8 cellular contexts compared by ENCODE assay signal in genomic region chr4:70687347-70687746, GRCh38. TPM values are rescaled to one million over a fixed set of nuclear protein-coding genes. Genes with fewer than 3 reads are reported as not detected.
DNase-seq lines count a peak whose midpoint lies in the region; ATAC-seq and TF ChIP-seq lines count a peak whose summit lies in the region.
"Not testable (repeated sequence)": the region's sequence is repeated elsewhere in the genome, so short reads cannot be mapped to it uniquely, and the experiment has no call there.

No MANE protein-coding gene starts in this region.

- DNase-seq in CD8-positive, alpha-beta memory T cell: peak in 2 of 5 donors; percentile 3 to 53
- peak; percentile 53 for DNase-seq in Karpas-422
- DNase-seq in WTC11 (ENCODE audit: low spot score); astrocyte of the spinal cord (ENCODE audit: low read depth, low spot score); fibroblast of lung (ENCODE audit: low read depth in 2 of 2); progenitor cell of endocrine pancreas (ENCODE audit: low spot score, unreplicated experiment); thoracic aorta (ENCODE audit: low spot score): not testable (repeated sequence)
- peak in 2 of 3 donors; percentile 22 to 50 for DNase-seq in right lobe of liver

- H3K27ac ChIP-seq in CD8-positive, alpha-beta memory T cell (ENCODE audit: low read depth, low read length): peak overlapping the region; percentile 86
- H3K27ac ChIP-seq in Karpas-422 (ENCODE audit: low read length): peak overlapping the region; percentile 88
- peak overlapping the region; percentile 86 for H3K27ac ChIP-seq in fibroblast of lung (ENCODE audit: insufficient read depth, low read length)
- H3K27ac ChIP-seq in right lobe of liver: peak overlapping the region; percentile 79 to 91 (median 90)
- H3K27ac ChIP-seq in thoracic aorta: peak overlapping the region; percentile 98 to 99

- POLR2A ChIA-PET in CD8-positive, alpha-beta memory T cell (lab: Charles Lee): interaction anchor here (0.8 to 4.5 kb wide), 6 partner anchors 11 to 306 kb away, joined by 4 to 60 read pairs (median 8); partner anchors contain the start of genes DCK and GRSF1
- POLR2A ChIA-PET in WTC11 (lab: Charles Lee): interaction anchor here (1.1 kb wide), 1 partner anchor 17 kb away, joined by 5 read pairs; no protein-coding TSS in a partner anchor

- H3K4me3 Mint-ChIP-seq in CD8-positive, alpha-beta memory T cell: peak overlapping the region; percentile 91 to 100 (median 96)
- H3K4me3 Mint-ChIP-seq in WTC11: peak overlapping the region; percentile 94
- peak overlapping the region; percentile 97 for H3K4me3 Mint-ChIP-seq in progenitor cell of endocrine pancreas (ENCODE audit: low read depth)

- H3K79me2 ChIP-seq in Karpas-422 (ENCODE audit: low read length) (peaks cover 46% of the 10 kb centered on the region), fibroblast of lung (ENCODE audit: control insufficient read depth, insufficient read depth, low read length) (peaks cover 37% of the 10 kb centered on the region)

- not testable (repeated sequence) for H3K9me3 Mint-ChIP-seq in CD8-positive, alpha-beta memory T cell; WTC11; progenitor cell of endocrine pancreas (ENCODE audit: low read depth)

- peak overlapping the region; percentile 90 for H2AFZ ChIP-seq in Karpas-422 (ENCODE audit: low read length)
- H2AFZ ChIP-seq in fibroblast of lung (ENCODE audit: low read length): peak overlapping the region; percentile 94

- peak overlapping the region; percentile 89 to 100 (median 98) for H3K27ac Mint-ChIP-seq in CD8-positive, alpha-beta memory T cell
- peak overlapping the region; percentile 92 for H3K27ac Mint-ChIP-seq in WTC11
- peak overlapping the region; percentile 100 for H3K27ac Mint-ChIP-seq in progenitor cell of endocrine pancreas

- peak overlapping the region; percentile 92 for H3K4me3 ChIP-seq in CD8-positive, alpha-beta memory T cell (ENCODE audit: low read length)
- H3K4me3 ChIP-seq in Karpas-422 (ENCODE audit: low read length): peak overlapping the region; percentile 96
- H3K4me3 ChIP-seq in astrocyte of the spinal cord (ENCODE audit: low read depth, low read length): peak overlapping the region; percentile 92
- H3K4me3 ChIP-seq in fibroblast of lung (replicated peaks in 1 of 4; ENCODE audit: control extremely low read depth in 1 of 4, insufficient read depth in 1 of 4, low read depth in 3 of 4, low read length in 4 of 4): peak overlapping the region; percentile 46 to 93 (median 74)
- peak overlapping the region; percentile 74 to 92 (median 87) for H3K4me3 ChIP-seq in right lobe of liver
- H3K4me3 ChIP-seq in thoracic aorta: peak overlapping the region; percentile 94

- not testable (repeated sequence) for H3K27me3 ChIP-seq in CD8-positive, alpha-beta memory T cell (ENCODE audit: insufficient read depth, low read length, poor library complexity, severe bottlenecking); Karpas-422 (ENCODE audit: low read length); fibroblast of lung (ENCODE audit: control insufficient read depth, insufficient read depth, low read length); right lobe of liver; thoracic aorta (replicated peaks; ENCODE audit: insufficient read depth)

- not testable (repeated sequence) for TF ChIP-seq CTCF in WTC11 (IDR thresholded peaks at IDR 0.05); astrocyte of the spinal cord (IDR thresholded peaks at IDR 0.05; ENCODE audit: low read depth, low read length); fibroblast of lung (conservative IDR thresholded peaks at IDR 0.05 in 1 of 2, IDR thresholded peaks at IDR 0.05 in 1 of 2; ENCODE audit: low read depth in 1 of 2, low read length in 2 of 2); right lobe of liver (IDR thresholded peaks at IDR 0.05); progenitor cell of endocrine pancreas (IDR thresholded peaks at IDR 0.05; ENCODE audit: unreplicated experiment); thoracic aorta (IDR thresholded peaks at IDR 0.05)

- CTCF ChIA-PET in CD8-positive, alpha-beta memory T cell (lab: Charles Lee): interaction anchor here (0.7 to 7.8 kb wide), 9 partner anchors 9 to 166 kb away, joined by 3 to 72 read pairs (median 4); no protein-coding TSS in a partner anchor
- CTCF ChIA-PET in WTC11 (lab: Charles Lee): interaction anchor here (0.6 to 1.3 kb wide), 5 partner anchors 11 to 306 kb away, joined by 3 to 4 read pairs (median 3); partner anchors contain the start of gene DCK

- 61% methylated on average over 13 of the region's 13 CpGs for WGBS in right lobe of liver (ENCODE audit: insufficient coverage, low coverage, low lambda C conversion rate, missing lambda C conversion rate)

- H3K36me3 ChIP-seq in CD8-positive, alpha-beta memory T cell (ENCODE audit: insufficient read depth, low read length); fibroblast of lung (ENCODE audit: control insufficient read depth, insufficient read depth, low read length); right lobe of liver; thoracic aorta: not testable (repeated sequence)
- H3K36me3 ChIP-seq in Karpas-422 (ENCODE audit: insufficient read depth, low read length): peaks cover 13% of the 10 kb centered on the region; the same call in 1 of the 2 replicates

- peaks cover 19% of the 10 kb centered on the region for H4K20me1 ChIP-seq in Karpas-422 (ENCODE audit: insufficient read depth, low read depth, low read length)
- not testable (repeated sequence) for H4K20me1 ChIP-seq in fibroblast of lung (ENCODE audit: control insufficient read depth, extremely low read depth, insufficient read depth, low read length)

- H3K27me3 Mint-ChIP-seq in CD8-positive, alpha-beta memory T cell; WTC11 (ENCODE audit: low read depth); progenitor cell of endocrine pancreas: not testable (repeated sequence)

- H3K4me1 Mint-ChIP-seq in CD8-positive, alpha-beta memory T cell: peaks cover 37 to 57% (median 43%) of the 10 kb centered on the region in 3 donors
- H3K4me1 Mint-ChIP-seq in WTC11 (peaks cover 26% of the 10 kb centered on the region), progenitor cell of endocrine pancreas (ENCODE audit: low read depth) (peaks cover 24% of the 10 kb centered on the region)

- intact Hi-C loops in right lobe of liver (cut with DNase I): not testable (repeated sequence)

- H3K4me2 ChIP-seq in Karpas-422 (ENCODE audit: low read depth, low read length, poor library complexity, severe bottlenecking) (peak overlapping the region; percentile 95), fibroblast of lung (ENCODE audit: extremely low read depth, insufficient read depth, low read length) (peak overlapping the region; percentile 97)

- H3K4me1 ChIP-seq in CD8-positive, alpha-beta memory T cell (ENCODE audit: insufficient read depth, low read length): peaks cover 17% of the 10 kb centered on the region
- H3K4me1 ChIP-seq in Karpas-422 (ENCODE audit: low read length): peaks cover 30% of the 10 kb centered on the region
- not testable (repeated sequence) for H3K4me1 ChIP-seq in fibroblast of lung (ENCODE audit: control insufficient read depth, extremely low read depth, insufficient read depth, low read length)
- peaks cover 0 to 32% (median 13%) of the 10 kb centered on the region in 4 donors for H3K4me1 ChIP-seq in right lobe of liver
- H3K4me1 ChIP-seq in thoracic aorta (ENCODE audit: control insufficient read depth in 1 of 2, low read depth in 2 of 2): peaks cover 9 to 32% of the 10 kb centered on the region in 2 donors

- not testable (repeated sequence) for H3K9me3 ChIP-seq in CD8-positive, alpha-beta memory T cell (ENCODE audit: low read length); Karpas-422 (ENCODE audit: low read length); fibroblast of lung (ENCODE audit: control insufficient read depth, insufficient read depth, low read depth, low read length); right lobe of liver; thoracic aorta

- TF ChIP-seq POLR2A in right lobe of liver (IDR thresholded peaks at IDR 0.05): not testable (repeated sequence)

- in situ Hi-C loops in astrocyte of the spinal cord (cut with HindIII; ENCODE audit: low sequenced_read_pairs): not testable (repeated sequence)

- H3K9ac ChIP-seq in Karpas-422 (ENCODE audit: low read length) (peak overlapping the region; percentile 95), fibroblast of lung (ENCODE audit: insufficient read depth, low read length) (peak overlapping the region; percentile 72)

- ATAC-seq in WTC11; thoracic aorta (ENCODE audit: insufficient number of reproducible peaks, low FRiP score, low read depth): not testable (repeated sequence)
- ATAC-seq in right lobe of liver: peak in 1 of 4 donors; percentile 3

- not testable (repeated sequence) for H3K9me2 ChIP-seq in Karpas-422 (replicated peaks; ENCODE audit: insufficient read depth, low read length)

- H3K36me3 Mint-ChIP-seq in CD8-positive, alpha-beta memory T cell: peaks cover 0 to 26% (median 1%) of the 10 kb centered on the region in 3 donors
- H3K36me3 Mint-ChIP-seq in WTC11: peaks cover 20% of the 10 kb centered on the region
- not testable (repeated sequence) for H3K36me3 Mint-ChIP-seq in progenitor cell of endocrine pancreas (ENCODE audit: insufficient read depth)

RNA-seq across cellular contexts. Expression of gene UTP3, which starts 1.0 kb away (rescaled TPM):
- total RNA-seq in CD8-positive, alpha-beta memory T cell: 10 to 100 TPM; 42.5 to 43.4 TPM
- 14.9 TPM for polyA plus RNA-seq in CD8-positive, alpha-beta memory T cell
- total RNA-seq in Karpas-422 (2014; rRNA removed; shearing (Covaris generic); ENCODE audit: low replicate concordance): 21.2 and 32.4 TPM in 2 replicates
- total RNA-seq in WTC11 (2021) (39.1 to 45.5 TPM (median 39.5 TPM) in 3 replicates), fibroblast of lung (17.8 and 19.3 TPM in 2 replicates), right lobe of liver (10 to 100 TPM; 10.2 to 22.3 (median 14.0) TPM), progenitor cell of endocrine pancreas (25.5 and 27.7 TPM in 2 replicates), thoracic aorta (10 to 100 TPM; 15.2 to 32.6 TPM)
- 20.4 and 26.9 TPM in 2 replicates for polyA plus RNA-seq in fibroblast of lung
- polyA plus RNA-seq in fibroblast of lung (2012): 38.7 and 49.8 TPM in 2 replicates
- 1.3 and 4.6 TPM in 2 replicates for polyA minus RNA-seq in fibroblast of lung (ENCODE audit: low replicate concordance)

RNA-seq across cellular contexts. Expression of gene JCHAIN, which starts 21.0 kb away (rescaled TPM):
- not detected for total RNA-seq in CD8-positive, alpha-beta memory T cell
- polyA plus RNA-seq in CD8-positive, alpha-beta memory T cell: not detected
- total RNA-seq in Karpas-422 (2014; rRNA removed; shearing (Covaris generic); ENCODE audit: low replicate concordance): 51.0 and 77.5 TPM in 2 replicates
- total RNA-seq in WTC11 (2021): 0.32 to 0.71 TPM (median 0.68 TPM) in 3 replicates
- total RNA-seq in fibroblast of lung: 14.1 and 28.7 TPM in 2 replicates
- polyA plus RNA-seq in fibroblast of lung: 9.3 and 11.3 TPM in 2 replicates
- polyA plus RNA-seq in fibroblast of lung (2012): 5.5 and 6.6 TPM in 2 replicates
- 0.48 and 9.7 TPM in 2 replicates for polyA minus RNA-seq in fibroblast of lung (ENCODE audit: low replicate concordance)
- 10 to 100 TPM in 3 of 6 experiments, 1 to 10 TPM in 3; 3.9 to 39.7 (median 9.3) TPM for total RNA-seq in right lobe of liver
- total RNA-seq in progenitor cell of endocrine pancreas: not detected in 2 replicates
- 1 to 10 TPM; 1.6 to 7.9 TPM for total RNA-seq in thoracic aorta

RNA-seq across cellular contexts. Expression of gene RUFY3, which starts 34.4 kb away (rescaled TPM):
- total RNA-seq in CD8-positive, alpha-beta memory T cell: 10 to 100 TPM; 13.8 to 14.8 TPM
- polyA plus RNA-seq in CD8-positive, alpha-beta memory T cell: 10.4 TPM
- total RNA-seq in Karpas-422 (2014; rRNA removed; shearing (Covaris generic); ENCODE audit: low replicate concordance): 25.2 and 26.9 TPM in 2 replicates
- total RNA-seq in WTC11 (2021) (49.0 to 52.3 TPM (median 51.4 TPM) in 3 replicates), fibroblast of lung (71.7 and 97.8 TPM in 2 replicates), right lobe of liver (10 to 100 TPM; 24.1 to 58.3 (median 30.3) TPM), progenitor cell of endocrine pancreas (103 TPM in 2 replicates), thoracic aorta (10 to 100 TPM; 72.7 to 100.0 TPM)
- 23.6 and 36.3 TPM in 2 replicates for polyA plus RNA-seq in fibroblast of lung
- 16.4 and 21.3 TPM in 2 replicates for polyA plus RNA-seq in fibroblast of lung (2012)
- 6.6 and 10.0 TPM in 2 replicates for polyA minus RNA-seq in fibroblast of lung (ENCODE audit: low replicate concordance)

RNA-seq across cellular contexts. Expression of gene ENAM, which starts 58.8 kb away (rescaled TPM):
- total RNA-seq in CD8-positive, alpha-beta memory T cell: not detected
- polyA plus RNA-seq in CD8-positive, alpha-beta memory T cell: not detected
- total RNA-seq in Karpas-422 (2014; rRNA removed; shearing (Covaris generic); ENCODE audit: low replicate concordance): not detected in 2 replicates
- total RNA-seq in WTC11 (2021) (not detected in 3 replicates), fibroblast of lung (under 0.01 and 0.50 TPM in 2 replicates), right lobe of liver (under 1 TPM; 0.07 to 0.86 (median 0.62) TPM), progenitor cell of endocrine pancreas (0.05 and 0.09 TPM in 2 replicates), thoracic aorta (not detected)
- polyA plus RNA-seq in fibroblast of lung: 0.33 and 0.58 TPM in 2 replicates
- 0.08 and 0.70 TPM in 2 replicates for polyA plus RNA-seq in fibroblast of lung (2012)
- polyA minus RNA-seq in fibroblast of lung (ENCODE audit: low replicate concordance): not detected in 2 replicates
